Comparison of ENCODE assay signal across 10 cellular contexts in the genomic region with DNA sequence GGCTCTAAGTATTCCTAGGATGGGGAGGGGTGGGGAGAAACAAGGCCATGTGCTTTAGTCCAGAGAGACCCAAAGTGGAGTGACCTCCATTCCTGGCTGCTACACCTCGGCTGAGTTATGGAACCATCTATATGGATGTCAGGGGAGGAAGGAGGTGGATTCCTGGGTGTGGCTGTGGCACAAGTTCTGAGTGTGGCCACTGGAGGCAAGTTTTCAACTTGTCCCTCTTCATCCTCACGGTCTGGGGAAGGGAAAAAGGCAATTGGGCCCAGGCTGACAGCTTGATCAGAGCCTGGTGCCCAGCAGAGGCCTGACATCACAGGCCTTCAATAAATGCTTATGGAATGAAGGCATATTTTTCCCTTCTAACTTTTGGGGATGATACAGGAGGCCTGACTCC. TPM values are rescaled to one million over a fixed set of nuclear protein-coding genes. Genes with fewer than 3 reads are reported as not detected.
DNase-seq lines count a peak whose midpoint lies in the region; ATAC-seq, FAIRE-seq and TF ChIP-seq lines count a peak whose summit lies in the region.
"Had no signal": no experiment of that assay in that cellular context is flagged by ENCODE, and none has a peak within 500 bp of the region (broad histone marks: within the 10 kb centered on the region; RNA-seq: fewer than 3 reads in every experiment).

No MANE protein-coding gene starts in this region.

- H3K4me1 Mint-ChIP-seq in activated CD4-positive, alpha-beta memory T cell treated with anti-CD3 and anti-CD28 coated beads, Interleukin-2, amount 10 ng/mL, durations not matched to agents 7 days and 5 days: peaks cover 44% of the 10 kb centered on the region

- H3K4me1 ChIP-seq in right atrium auricular region: peaks cover 0 to 44% of the 10 kb centered on the region in 2 donors
- peaks cover 2% of the 10 kb centered on the region for H3K4me1 ChIP-seq in mesendoderm (ENCODE audit: control insufficient read depth, low read depth, low read length)
- peaks cover 44% of the 10 kb centered on the region for H3K4me1 ChIP-seq in vagina
- peaks cover 0 to 12% of the 10 kb centered on the region in 2 donors for H3K4me1 ChIP-seq in kidney (ENCODE audit: control insufficient read depth in 1 of 2, insufficient read depth in 1 of 2, low read depth in 1 of 2, low read length in 2 of 2)

- H3K79me1 ChIP-seq in mesendoderm (ENCODE audit: low read length): peaks cover 2% of the 10 kb centered on the region

- no peak for DNase-seq in right atrium auricular region (ENCODE audit: low spot score)
- DNase-seq in left ventricle myocardium superior: no peak
- no peak for DNase-seq in activated CD4-positive, alpha-beta memory T cell treated with anti-CD3 and anti-CD28 coated beads, Interleukin-2, amount 10 ng/mL, durations not matched to agents 7 days and 5 days
- DNase-seq in mesendoderm: no peak
- DNase-seq in vagina (ENCODE audit: extremely low spot score in 2 of 2): no peak
- DNase-seq in hippocampal formation (lab: John Stamatoyannopoulos, UW): no peak
- no peak for DNase-seq in kidney
- DNase-seq: cerebellar nuclear complex had no signal

- H3K56ac ChIP-seq in mesendoderm (ENCODE audit: low read length): peak overlapping the region; percentile 59

- no peak overlapping the region for H2BK15ac ChIP-seq in mesendoderm (replicated peaks; ENCODE audit: low read depth)

- H3K27ac Mint-ChIP-seq in activated CD4-positive, alpha-beta memory T cell treated with anti-CD3 and anti-CD28 coated beads, Interleukin-2, amount 10 ng/mL, durations not matched to agents 7 days and 5 days: peak overlapping the region; percentile 93

- H2BK120ac ChIP-seq in mesendoderm (ENCODE audit: low read depth, low read length): no peak overlapping the region

- no peak overlapping the region for H3K4me3 Mint-ChIP-seq in activated CD4-positive, alpha-beta memory T cell treated with anti-CD3 and anti-CD28 coated beads, Interleukin-2, amount 10 ng/mL, durations not matched to agents 7 days and 5 days

- no peak overlapping the region for H2BK5ac ChIP-seq in mesendoderm (ENCODE audit: low read length)

- H3K27ac ChIP-seq in right atrium auricular region (peak overlapping the region; percentile 76 to 80), mesendoderm (ENCODE audit: low read depth, low read length) (no peak overlapping the region), vagina (peak overlapping the region; percentile 92), kidney (ENCODE audit: low read depth in 2 of 2, low read length in 2 of 2) (no peak overlapping the region)

- H3K18ac ChIP-seq in mesendoderm (ENCODE audit: low read length): no peak overlapping the region

- H3K79me2 ChIP-seq in mesendoderm (ENCODE audit: control insufficient read depth, insufficient read depth, low read length): no peaks in the 10 kb centered on the region

- H3K9ac ChIP-seq in mesendoderm (ENCODE audit: low read length): no peak overlapping the region
- no peak overlapping the region for H3K9ac ChIP-seq in kidney (ENCODE audit: low read length in 2 of 2)

- H3K9me3 Mint-ChIP-seq in activated CD4-positive, alpha-beta memory T cell treated with anti-CD3 and anti-CD28 coated beads, Interleukin-2, amount 10 ng/mL, durations not matched to agents 7 days and 5 days: no peaks in the 10 kb centered on the region

- H3K4me3 ChIP-seq in right atrium auricular region: no peak overlapping the region
- H3K4me3 ChIP-seq in mesendoderm (ENCODE audit: low read length): no peak overlapping the region
- H3K4me3 ChIP-seq in vagina: no peak overlapping the region
- no peak overlapping the region for H3K4me3 ChIP-seq in kidney (ENCODE audit: low read length in 2 of 2)

- POLR2A ChIA-PET in activated CD4-positive, alpha-beta memory T cell treated with anti-CD3 and anti-CD28 coated beads, Interleukin-2, amount 10 ng/mL, durations not matched to agents 7 days and 5 days (lab: Charles Lee): interaction anchor here (1.1 to 3.6 kb wide), 3 partner anchors 34 to 92 kb away, joined by 3 to 13 read pairs (median 4); no protein-coding TSS in a partner anchor

- no peak for ATAC-seq in left ventricle myocardium superior
- ATAC-seq in GM21528 (IDR thresholded peaks at IDR 0.05; ENCODE audit: low FRiP score, unreplicated experiment): no peak

- H2AK5ac ChIP-seq in mesendoderm (ENCODE audit: low read length): no peak overlapping the region

- no peak overlapping the region for H3K4me2 ChIP-seq in mesendoderm (ENCODE audit: low read length)

- H3K36me3 Mint-ChIP-seq in activated CD4-positive, alpha-beta memory T cell treated with anti-CD3 and anti-CD28 coated beads, Interleukin-2, amount 10 ng/mL, durations not matched to agents 7 days and 5 days (ENCODE audit: low read depth): peaks cover 9% of the 10 kb centered on the region

- H3K4ac ChIP-seq in mesendoderm (ENCODE audit: low read depth, low read length): no peak overlapping the region

- H3K23ac ChIP-seq in mesendoderm (ENCODE audit: low read length): no peak overlapping the region

- TF ChIP-seq CTCF in right atrium auricular region (IDR thresholded peaks at IDR 0.05) (no peak), vagina (IDR thresholded peaks at IDR 0.05) (no peak), kidney (IDR thresholded peaks at IDR 0.05; ENCODE audit: borderline replicate concordance, extremely low read depth, insufficient read depth) (no peak)

- H4K5ac ChIP-seq in mesendoderm (ENCODE audit: low read length): no peak overlapping the region

- CTCF ChIA-PET in activated CD4-positive, alpha-beta memory T cell treated with anti-CD3 and anti-CD28 coated beads, Interleukin-2, amount 10 ng/mL, durations not matched to agents 7 days and 5 days (lab: Charles Lee): interaction anchor here (1.6 kb wide), 1 partner anchor 11 kb away, joined by 8 read pairs; no protein-coding TSS in a partner anchor

- no CpG with 5 or more reads among the region's 2 CpGs for WGBS in mesendoderm (ENCODE audit: extremely low coverage, insufficient coverage, low lambda C conversion rate)

- H3K27me3 Mint-ChIP-seq in activated CD4-positive, alpha-beta memory T cell treated with anti-CD3 and anti-CD28 coated beads, Interleukin-2, amount 10 ng/mL, durations not matched to agents 7 days and 5 days: no peaks in the 10 kb centered on the region

- H3K9me3 ChIP-seq in right atrium auricular region: no peaks in the 10 kb centered on the region
- no peaks in the 10 kb centered on the region for H3K9me3 ChIP-seq in vagina
- no peaks in the 10 kb centered on the region for H3K9me3 ChIP-seq in kidney (ENCODE audit: control insufficient read depth in 1 of 2, low read length in 2 of 2)
- H3K9me3 ChIP-seq: HAP-1 had no signal

- no peak overlapping the region for H4K8ac ChIP-seq in mesendoderm (ENCODE audit: low read depth, low read length)

- intact Hi-C loops in left ventricle myocardium superior (cut with micrococcal nuclease) (no loop called here), vagina (cut with DNase I) (no loop called here), kidney (cut with DNase I) (no loop called here)

- H3K36me3 ChIP-seq in right atrium auricular region (no peaks in the 10 kb centered on the region), mesendoderm (ENCODE audit: control insufficient read depth, insufficient read depth, low read length) (no peaks in the 10 kb centered on the region), vagina (no peaks in the 10 kb centered on the region), kidney (ENCODE audit: control insufficient read depth in 1 of 2, insufficient read depth in 2 of 2, low read length in 2 of 2) (no peaks in the 10 kb centered on the region)

- H3K27me3 ChIP-seq in right atrium auricular region: no peaks in the 10 kb centered on the region
- H3K27me3 ChIP-seq in mesendoderm (ENCODE audit: insufficient read depth, low read length, poor library complexity): no peaks in the 10 kb centered on the region
- H3K27me3 ChIP-seq in vagina: no peaks in the 10 kb centered on the region

- FAIRE-seq in kidney (lab: Jason Lieb, UNC): no peak

- TF ChIP-seq POLR2A in vagina (IDR thresholded peaks at IDR 0.05): no peak

RNA-seq across cellular contexts. Expression of gene ITPR3, which starts 2.0 kb away (rescaled TPM):
- total RNA-seq in right atrium auricular region (10 to 100 TPM in 1 of 2 donors, 1 to 10 TPM in 1; 6.2 to 17.7 TPM), left ventricle myocardium superior (6.1 TPM), vagina (50.1 TPM), kidney (86.3 TPM)
- total RNA-seq in activated CD4-positive, alpha-beta memory T cell treated with anti-CD3 and anti-CD28 coated beads, Interleukin-2, amount 10 ng/mL, durations not matched to agents 7 days and 5 days: 10 to 100 TPM; 54.2 to 55.1 TPM
- polyA plus RNA-seq in mesendoderm (2013, experiment 1 of 2): 9.8 TPM
- 9.6 TPM for polyA plus RNA-seq in mesendoderm (2013, experiment 2 of 2)
- polyA plus RNA-seq in kidney (ENCODE audit: insufficient read depth, low read depth, low replicate concordance): 4.2 TPM

RNA-seq across cellular contexts. Expression of gene BAK1, which starts 39.1 kb away (rescaled TPM):
- total RNA-seq in right atrium auricular region (1 to 10 TPM; 6.5 to 8.6 TPM), left ventricle myocardium superior (23.1 TPM), vagina (19.2 TPM), kidney (22.3 TPM)
- 100 to 1,000 TPM in 1 of 2 experiments, 10 to 100 TPM in 1; 97.9 to 100 TPM for total RNA-seq in activated CD4-positive, alpha-beta memory T cell treated with anti-CD3 and anti-CD28 coated beads, Interleukin-2, amount 10 ng/mL, durations not matched to agents 7 days and 5 days
- 20.5 TPM for polyA plus RNA-seq in mesendoderm (2013, experiment 1 of 2)
- 21.1 TPM for polyA plus RNA-seq in mesendoderm (2013, experiment 2 of 2)
- 26.7 TPM for polyA plus RNA-seq in kidney (ENCODE audit: insufficient read depth, low read depth, low replicate concordance)

Comparison
In these comparisons a context has a peak if more than half of its experiments do, and no peak if none do; other contexts are left out.
1. H3K27ac ChIP-seq: peak in right atrium auricular region (2 of 2) and vagina (single experiment); none in mesendoderm (single experiment) and kidney (0 of 2).